Comparison of ENCODE assay signal across 1 cellular context in the genomic region with DNA sequence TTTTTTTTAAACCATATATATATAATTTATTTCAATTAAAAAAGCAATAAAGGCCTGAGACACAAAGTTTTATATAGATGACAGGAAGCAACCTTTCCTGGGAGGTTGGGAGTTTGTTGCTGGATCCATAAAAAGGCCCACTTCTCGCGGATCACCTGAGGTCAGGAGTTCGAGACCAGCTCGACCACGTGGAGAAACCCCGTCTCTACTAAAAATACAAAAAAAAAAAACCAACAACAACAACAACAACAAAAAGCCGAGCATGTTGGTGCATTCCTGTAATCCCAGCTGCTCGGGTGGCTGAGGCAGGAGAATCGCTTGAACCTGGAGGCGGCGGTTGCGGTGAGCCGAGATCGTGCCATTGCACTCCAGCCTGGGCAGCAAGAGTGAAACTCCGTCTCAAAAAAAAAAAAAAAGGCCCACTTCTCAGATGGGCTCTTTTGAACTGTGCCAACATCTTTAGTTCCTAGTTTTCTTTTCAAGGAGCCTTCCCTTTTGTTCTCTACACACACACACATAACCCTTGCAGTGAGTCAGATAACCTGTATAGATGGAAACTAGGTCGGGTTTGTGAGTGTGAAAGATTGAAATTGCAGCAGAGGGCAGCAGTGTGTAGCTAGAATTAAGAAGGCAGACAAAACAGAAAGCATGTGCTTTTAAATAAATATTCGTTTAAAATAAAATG.
TF ChIP-seq lines count a peak whose summit lies in the region.

No MANE protein-coding gene starts in this region.

TF ChIP-seq in WTC11, 78 proteins besides CTCF, POLR2A, EP300 and RAD21 (continued from another document):
- TF ChIP-seq, protein P1, sequence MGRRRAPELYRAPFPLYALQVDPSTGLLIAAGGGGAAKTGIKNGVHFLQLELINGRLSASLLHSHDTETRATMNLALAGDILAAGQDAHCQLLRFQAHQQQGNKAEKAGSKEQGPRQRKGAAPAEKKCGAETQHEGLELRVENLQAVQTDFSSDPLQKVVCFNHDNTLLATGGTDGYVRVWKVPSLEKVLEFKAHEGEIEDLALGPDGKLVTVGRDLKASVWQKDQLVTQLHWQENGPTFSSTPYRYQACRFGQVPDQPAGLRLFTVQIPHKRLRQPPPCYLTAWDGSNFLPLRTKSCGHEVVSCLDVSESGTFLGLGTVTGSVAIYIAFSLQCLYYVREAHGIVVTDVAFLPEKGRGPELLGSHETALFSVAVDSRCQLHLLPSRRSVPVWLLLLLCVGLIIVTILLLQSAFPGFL (CRISPR knock-in tag; IDR thresholded peaks at IDR 0.05; ENCODE audit: borderline replicate concordance), result no peak
- TF ChIP-seq, protein P2, sequence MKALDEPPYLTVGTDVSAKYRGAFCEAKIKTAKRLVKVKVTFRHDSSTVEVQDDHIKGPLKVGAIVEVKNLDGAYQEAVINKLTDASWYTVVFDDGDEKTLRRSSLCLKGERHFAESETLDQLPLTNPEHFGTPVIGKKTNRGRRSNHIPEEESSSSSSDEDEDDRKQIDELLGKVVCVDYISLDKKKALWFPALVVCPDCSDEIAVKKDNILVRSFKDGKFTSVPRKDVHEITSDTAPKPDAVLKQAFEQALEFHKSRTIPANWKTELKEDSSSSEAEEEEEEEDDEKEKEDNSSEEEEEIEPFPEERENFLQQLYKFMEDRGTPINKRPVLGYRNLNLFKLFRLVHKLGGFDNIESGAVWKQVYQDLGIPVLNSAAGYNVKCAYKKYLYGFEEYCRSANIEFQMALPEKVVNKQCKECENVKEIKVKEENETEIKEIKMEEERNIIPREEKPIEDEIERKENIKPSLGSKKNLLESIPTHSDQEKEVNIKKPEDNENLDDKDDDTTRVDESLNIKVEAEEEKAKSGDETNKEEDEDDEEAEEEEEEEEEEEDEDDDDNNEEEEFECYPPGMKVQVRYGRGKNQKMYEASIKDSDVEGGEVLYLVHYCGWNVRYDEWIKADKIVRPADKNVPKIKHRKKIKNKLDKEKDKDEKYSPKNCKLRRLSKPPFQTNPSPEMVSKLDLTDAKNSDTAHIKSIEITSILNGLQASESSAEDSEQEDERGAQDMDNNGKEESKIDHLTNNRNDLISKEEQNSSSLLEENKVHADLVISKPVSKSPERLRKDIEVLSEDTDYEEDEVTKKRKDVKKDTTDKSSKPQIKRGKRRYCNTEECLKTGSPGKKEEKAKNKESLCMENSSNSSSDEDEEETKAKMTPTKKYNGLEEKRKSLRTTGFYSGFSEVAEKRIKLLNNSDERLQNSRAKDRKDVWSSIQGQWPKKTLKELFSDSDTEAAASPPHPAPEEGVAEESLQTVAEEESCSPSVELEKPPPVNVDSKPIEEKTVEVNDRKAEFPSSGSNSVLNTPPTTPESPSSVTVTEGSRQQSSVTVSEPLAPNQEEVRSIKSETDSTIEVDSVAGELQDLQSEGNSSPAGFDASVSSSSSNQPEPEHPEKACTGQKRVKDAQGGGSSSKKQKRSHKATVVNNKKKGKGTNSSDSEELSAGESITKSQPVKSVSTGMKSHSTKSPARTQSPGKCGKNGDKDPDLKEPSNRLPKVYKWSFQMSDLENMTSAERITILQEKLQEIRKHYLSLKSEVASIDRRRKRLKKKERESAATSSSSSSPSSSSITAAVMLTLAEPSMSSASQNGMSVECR (CRISPR knock-in tag; IDR thresholded peaks at IDR 0.05; ENCODE audit: borderline replicate concordance), result no peak
- TF ChIP-seq ZNF138 (CRISPR knock-in tag; conservative IDR thresholded peaks at IDR 0.05) (no peak), NR2C2 (CRISPR knock-in tag; IDR thresholded peaks at IDR 0.05) (no peak), NFE2L1 (CRISPR knock-in tag; IDR thresholded peaks at IDR 0.05) (no peak)
- TF ChIP-seq, protein P3, sequence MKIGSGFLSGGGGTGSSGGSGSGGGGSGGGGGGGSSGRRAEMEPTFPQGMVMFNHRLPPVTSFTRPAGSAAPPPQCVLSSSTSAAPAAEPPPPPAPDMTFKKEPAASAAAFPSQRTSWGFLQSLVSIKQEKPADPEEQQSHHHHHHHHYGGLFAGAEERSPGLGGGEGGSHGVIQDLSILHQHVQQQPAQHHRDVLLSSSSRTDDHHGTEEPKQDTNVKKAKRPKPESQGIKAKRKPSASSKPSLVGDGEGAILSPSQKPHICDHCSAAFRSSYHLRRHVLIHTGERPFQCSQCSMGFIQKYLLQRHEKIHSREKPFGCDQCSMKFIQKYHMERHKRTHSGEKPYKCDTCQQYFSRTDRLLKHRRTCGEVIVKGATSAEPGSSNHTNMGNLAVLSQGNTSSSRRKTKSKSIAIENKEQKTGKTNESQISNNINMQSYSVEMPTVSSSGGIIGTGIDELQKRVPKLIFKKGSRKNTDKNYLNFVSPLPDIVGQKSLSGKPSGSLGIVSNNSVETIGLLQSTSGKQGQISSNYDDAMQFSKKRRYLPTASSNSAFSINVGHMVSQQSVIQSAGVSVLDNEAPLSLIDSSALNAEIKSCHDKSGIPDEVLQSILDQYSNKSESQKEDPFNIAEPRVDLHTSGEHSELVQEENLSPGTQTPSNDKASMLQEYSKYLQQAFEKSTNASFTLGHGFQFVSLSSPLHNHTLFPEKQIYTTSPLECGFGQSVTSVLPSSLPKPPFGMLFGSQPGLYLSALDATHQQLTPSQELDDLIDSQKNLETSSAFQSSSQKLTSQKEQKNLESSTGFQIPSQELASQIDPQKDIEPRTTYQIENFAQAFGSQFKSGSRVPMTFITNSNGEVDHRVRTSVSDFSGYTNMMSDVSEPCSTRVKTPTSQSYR (CRISPR knock-in tag; IDR thresholded peaks at IDR 0.05), result no peak
